In the genomic region with DNA sequence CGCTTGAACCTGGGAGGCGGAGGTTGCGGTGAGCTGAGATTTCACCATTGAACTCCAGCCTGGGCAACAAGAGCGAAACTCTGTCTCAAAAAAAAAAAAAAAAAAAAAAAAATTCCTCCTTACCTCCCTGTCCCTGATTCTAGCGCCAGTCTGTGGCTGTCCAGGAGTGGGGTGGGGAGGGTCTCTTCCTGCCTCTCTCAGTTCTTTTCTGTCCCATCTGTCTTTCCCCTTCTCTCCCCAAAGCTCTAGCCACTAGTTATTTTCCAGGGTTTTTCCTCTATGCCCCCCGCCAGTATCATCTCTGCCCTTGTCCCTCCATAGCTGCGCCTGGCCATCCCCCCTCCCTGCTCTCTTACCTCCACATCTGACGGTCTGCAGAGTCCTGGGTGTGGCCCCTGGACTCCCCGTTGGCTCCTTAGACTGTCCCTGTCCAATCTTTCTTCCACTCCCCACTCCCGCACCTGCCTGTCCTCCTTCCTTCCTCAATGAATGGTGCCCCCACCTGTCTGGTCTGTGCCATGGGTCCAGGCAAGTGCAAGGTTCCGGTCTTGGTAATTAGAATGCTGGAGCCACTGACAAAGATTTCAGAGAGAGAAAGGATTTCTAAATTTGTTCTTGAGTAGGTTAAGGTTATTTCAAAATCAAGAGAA, we compare ENCODE assay signal across 11 cellular contexts. TPM values are rescaled to one million over a fixed set of nuclear protein-coding genes. Genes with fewer than 3 reads are reported as not detected.
DNase-seq lines count a peak whose midpoint lies in the region; ATAC-seq, FAIRE-seq and TF ChIP-seq lines count a peak whose summit lies in the region.
"Had no signal": no experiment of that assay in that cellular context is flagged by ENCODE, and none has a peak within 500 bp of the region (broad histone marks: within the 10 kb centered on the region; RNA-seq: fewer than 3 reads in every experiment).

No MANE protein-coding gene starts in this region.

- TF ChIP-seq POLR2A in HepG2 (IDR thresholded peaks at IDR 0.05; ENCODE audit: insufficient read depth in 1 of 2, low read depth in 2 of 2, low read length in 2 of 2) (no peak), tibial nerve (IDR thresholded peaks at IDR 0.05) (no peak)

- H3K27me3 Mint-ChIP-seq in activated naive CD4-positive, alpha-beta T cell treated with anti-CD3 and anti-CD28 coated beads, Interleukin-2, amount 10 ng/mL, durations not matched to agents 7 days and 5 days = peaks cover 19% of the 10 kb centered on the region
- peaks cover 9% of the 10 kb centered on the region for H3K27me3 Mint-ChIP-seq in activated CD4-positive, alpha-beta memory T cell treated with anti-CD3 and anti-CD28 coated beads, Interleukin-2, amount 10 ng/mL, durations not matched to agents 7 days and 5 days

- FAIRE-seq in HepG2 (lab: Jason Lieb, UNC) = no peak

- in situ Hi-C loops in HepG2 (cut with HindIII; ENCODE audit: extremely low pct_ligation_motif_present, low pct_unique_long_range_greater_than_20kb) = no loop called here

- H3K4me3 ChIP-seq in HepG2 (replicated peaks in 1 of 3; ENCODE audit: insufficient read depth in 1 of 3, low read depth in 2 of 3, low read length in 3 of 3) = peak overlapping the region; percentile 91 to 98 (median 93); a peak in 4 of 6 replicates
- peak overlapping the region in 3 of 4 donors; percentile 68 to 92 (median 90) for H3K4me3 ChIP-seq in tibial nerve
- no peak overlapping the region for H3K4me3 ChIP-seq in right cardiac atrium (ENCODE audit: low read length)

- DNase-seq in activated naive CD4-positive, alpha-beta T cell treated with anti-CD3 and anti-CD28 coated beads, Interleukin-2, amount 10 ng/mL, durations not matched to agents 7 days and 5 days = no peak
- no peak for DNase-seq in activated naive CD4-positive, alpha-beta T cell treated with anti-CD3 and anti-CD28 coated beads, Interleukin-2, amount 50 U/mL, for 72 hours (ENCODE audit: low spot score in 2 of 2)
- no peak for DNase-seq in activated CD4-positive, alpha-beta memory T cell treated with anti-CD3 and anti-CD28 coated beads, Interleukin-2, amount 10 ng/mL, durations not matched to agents 7 days and 5 days
- no peak for DNase-seq in HepG2 (ENCODE audit: low spot score)
- DNase-seq in tibial nerve (ENCODE audit: low spot score in 2 of 2) = no peak
- DNase-seq in GF-D8 (lab: John Stamatoyannopoulos, UW) = no peak
- no peak for DNase-seq in right cardiac atrium
- DNase-seq: activated CD4-positive, CD25-positive, alpha-beta regulatory T cell; NCI-H510A treated with DMSO at 0.1 percent for 48 hours had no signal

- H3K9ac ChIP-seq in HepG2 (ENCODE audit: insufficient read depth, low read depth, low read length) = peak overlapping the region; percentile 22; the same call in 1 of the 2 replicates

- H3K9me3 ChIP-seq in HepG2 (ENCODE audit: low read length) (no peaks in the 10 kb centered on the region), tibial nerve (no peaks in the 10 kb centered on the region), right cardiac atrium (ENCODE audit: control insufficient read depth, low read length) (no peaks in the 10 kb centered on the region)

- peak; percentile 46 for TF ChIP-seq CTCF in HepG2 (CRISPR knock-in tag; IDR thresholded peaks at IDR 0.05)
- TF ChIP-seq CTCF in tibial nerve (IDR thresholded peaks at IDR 0.05) = no peak

- ATAC-seq in activated naive CD4-positive, alpha-beta T cell treated with anti-CD3 and anti-CD28 coated beads, Interleukin-2, amount 50 U/mL, for 72 hours = no peak
- ATAC-seq in HepG2 (no peak), right cardiac atrium (no peak), GM19455 (IDR thresholded peaks at IDR 0.05; ENCODE audit: unreplicated experiment) (no peak)

- POLR2A ChIA-PET in activated CD4-positive, alpha-beta memory T cell treated with anti-CD3 and anti-CD28 coated beads, Interleukin-2, amount 10 ng/mL, durations not matched to agents 7 days and 5 days (lab: Charles Lee) = interaction anchor here (1.1 to 5.6 kb wide), 15 partner anchors 7 to 456 kb away, joined by 3 to 83 read pairs (median 18); a partner anchor contains a TSS
- POLR2A ChIA-PET in HepG2 (lab: Yijun Ruan, JAX) = interaction anchor here (1.4 to 4.6 kb wide), 7 partner anchors 10 to 178 kb away, joined by 3 to 42 read pairs (median 21); a partner anchor contains a TSS

- no TSS peak for BruUV-seq in HepG2 (replicated peaks; lab: Mats Ljungman, UMichigan)

- H4K20me1 ChIP-seq in HepG2 (ENCODE audit: insufficient read depth, low read length) = 0 out of 2 replicates have a peak, but pooled peaks cover 8% of the 10 kb centered on the region

- H3K36me3 ChIP-seq in HepG2 (replicated peaks in 1 of 2; ENCODE audit: control insufficient read depth in 1 of 2, insufficient read depth in 2 of 2, low read length in 2 of 2) (no peaks in the 10 kb centered on the region), tibial nerve (no peaks in the 10 kb centered on the region)

- no peaks in the 10 kb centered on the region; a peak in 1 of 5 replicates for H3K27me3 ChIP-seq in HepG2 (ENCODE audit: control insufficient read depth in 1 of 2, insufficient read depth in 2 of 2, low read length in 2 of 2)
- peaks cover 0 to 10% of the 10 kb centered on the region in 2 donors for H3K27me3 ChIP-seq in tibial nerve
- H3K27me3 ChIP-seq in right cardiac atrium (ENCODE audit: control insufficient read depth, insufficient read depth) = no peaks in the 10 kb centered on the region

- H3K4me1 Mint-ChIP-seq in activated naive CD4-positive, alpha-beta T cell treated with anti-CD3 and anti-CD28 coated beads, Interleukin-2, amount 10 ng/mL, durations not matched to agents 7 days and 5 days = peaks cover 39% of the 10 kb centered on the region
- peaks cover 36% of the 10 kb centered on the region for H3K4me1 Mint-ChIP-seq in activated CD4-positive, alpha-beta memory T cell treated with anti-CD3 and anti-CD28 coated beads, Interleukin-2, amount 10 ng/mL, durations not matched to agents 7 days and 5 days

- TF ChIP-seq EP300 in HepG2 (IDR thresholded peaks at IDR 0.05; ENCODE audit: low read depth in 2 of 2, low read length in 2 of 2) = no peak
- TF ChIP-seq EP300 in HepG2 (CRISPR knock-in tag; IDR thresholded peaks at IDR 0.05; ENCODE audit: borderline replicate concordance) = no peak
- TF ChIP-seq EP300 in tibial nerve (IDR thresholded peaks at IDR 0.05) = no peak

- H3K27ac ChIP-seq in HepG2 (ENCODE audit: extremely low read length, insufficient read depth, low read length) = no peak overlapping the region
- peak overlapping the region in 1 of 4 donors; percentile 92 for H3K27ac ChIP-seq in tibial nerve
- H3K27ac ChIP-seq in right cardiac atrium (ENCODE audit: low read length) = no peak overlapping the region

- intact Hi-C loops in HepG2 (cut with micrococcal nuclease; ENCODE audit: unreplicated experiment) = loop anchor here (2.0 to 10.0 kb wide), 3 partner anchors 39 to 91 kb away; a partner anchor contains a TSS
- intact Hi-C loops in right cardiac atrium (cut with DNase I) = no loop called here

- peak overlapping the region; percentile 100 for H3K4me2 ChIP-seq in HepG2 (ENCODE audit: low read depth, low read length)

- peaks cover 25% of the 10 kb centered on the region for H3K36me3 Mint-ChIP-seq in activated naive CD4-positive, alpha-beta T cell treated with anti-CD3 and anti-CD28 coated beads, Interleukin-2, amount 10 ng/mL, durations not matched to agents 7 days and 5 days
- H3K36me3 Mint-ChIP-seq in activated naive CD4-positive, alpha-beta T cell treated with anti-CD3 and anti-CD28 coated beads, Interleukin-2, amount 50 U/mL, for 72 hours = no peaks in the 10 kb centered on the region
- peaks cover 22% of the 10 kb centered on the region for H3K36me3 Mint-ChIP-seq in activated CD4-positive, alpha-beta memory T cell treated with anti-CD3 and anti-CD28 coated beads, Interleukin-2, amount 10 ng/mL, durations not matched to agents 7 days and 5 days (ENCODE audit: low read depth)

- CTCF ChIA-PET in activated naive CD4-positive, alpha-beta T cell treated with anti-CD3 and anti-CD28 coated beads, Interleukin-2, amount 10 ng/mL, durations not matched to agents 7 days and 5 days (lab: Charles Lee) = interaction anchor here (0.8 to 1.9 kb wide), 3 partner anchors 8 to 105 kb away, joined by 3 to 12 read pairs (median 7); a partner anchor contains a TSS
- CTCF ChIA-PET in activated CD4-positive, alpha-beta memory T cell treated with anti-CD3 and anti-CD28 coated beads, Interleukin-2, amount 10 ng/mL, durations not matched to agents 7 days and 5 days (lab: Charles Lee) = interaction anchor here (0.7 to 4.7 kb wide), 6 partner anchors 12 to 105 kb away, joined by 3 to 33 read pairs (median 17); a partner anchor contains a TSS
- CTCF ChIA-PET in HepG2 (lab: Yijun Ruan, JAX; ENCODE audit: low intra/inter-chr PET ratio, low total read pairs) = interaction anchor here (1.4 kb wide), 1 partner anchor 409 kb away, joined by 4 read pairs; no protein-coding TSS in a partner anchor

- no peak overlapping the region for H2AFZ ChIP-seq in HepG2 (ENCODE audit: low read length)

- 20% methylated on average over 10 of the region's 11 CpGs for WGBS in HepG2 (ENCODE audit: low lambda C conversion rate)
- 81 to 94% methylated on average over 11 of the region's 11 CpGs for WGBS in tibial nerve, 2 donors
- WGBS in right cardiac atrium = 81% methylated on average over 11 of the region's 11 CpGs

- no peaks in the 10 kb centered on the region for H3K9me3 Mint-ChIP-seq in activated naive CD4-positive, alpha-beta T cell treated with anti-CD3 and anti-CD28 coated beads, Interleukin-2, amount 10 ng/mL, durations not matched to agents 7 days and 5 days
- H3K9me3 Mint-ChIP-seq in activated naive CD4-positive, alpha-beta T cell treated with anti-CD3 and anti-CD28 coated beads, Interleukin-2, amount 50 U/mL, for 72 hours = no peaks in the 10 kb centered on the region
- H3K9me3 Mint-ChIP-seq in activated CD4-positive, alpha-beta memory T cell treated with anti-CD3 and anti-CD28 coated beads, Interleukin-2, amount 10 ng/mL, durations not matched to agents 7 days and 5 days = no peaks in the 10 kb centered on the region

- H3K4me3 Mint-ChIP-seq in activated naive CD4-positive, alpha-beta T cell treated with anti-CD3 and anti-CD28 coated beads, Interleukin-2, amount 10 ng/mL, durations not matched to agents 7 days and 5 days = peak overlapping the region; percentile 96
- H3K4me3 Mint-ChIP-seq in activated CD4-positive, alpha-beta memory T cell treated with anti-CD3 and anti-CD28 coated beads, Interleukin-2, amount 10 ng/mL, durations not matched to agents 7 days and 5 days = peak overlapping the region; percentile 59

- H3K4me1 ChIP-seq in HepG2 (ENCODE audit: insufficient read depth, low read length) (peaks cover 69% of the 10 kb centered on the region), tibial nerve (peaks cover 0 to 38% (median 20%) of the 10 kb centered on the region in 4 donors), right cardiac atrium (ENCODE audit: control insufficient read depth, insufficient read depth, low read length) (peaks cover 19% of the 10 kb centered on the region)

- peaks cover 30% of the 10 kb centered on the region for H3K79me2 ChIP-seq in HepG2 (ENCODE audit: insufficient read depth, low read length)

- TF ChIP-seq RAD21 in HepG2 (CRISPR knock-in tag; IDR thresholded peaks at IDR 0.05) = no peak

- H3K27ac Mint-ChIP-seq in activated naive CD4-positive, alpha-beta T cell treated with anti-CD3 and anti-CD28 coated beads, Interleukin-2, amount 10 ng/mL, durations not matched to agents 7 days and 5 days = peak overlapping the region; percentile 42
- H3K27ac Mint-ChIP-seq in activated naive CD4-positive, alpha-beta T cell treated with anti-CD3 and anti-CD28 coated beads, Interleukin-2, amount 50 U/mL, for 72 hours = peak overlapping the region in 1 of 2 donors; percentile 85
- peak overlapping the region; percentile 72 for H3K27ac Mint-ChIP-seq in activated CD4-positive, alpha-beta memory T cell treated with anti-CD3 and anti-CD28 coated beads, Interleukin-2, amount 10 ng/mL, durations not matched to agents 7 days and 5 days

RNA-seq across cellular contexts. Expression of a gene that starts 1.6 kb away (rescaled TPM):
- total RNA-seq in activated naive CD4-positive, alpha-beta T cell treated with anti-CD3 and anti-CD28 coated beads, Interleukin-2, amount 50 U/mL, for 72 hours = 100 to 1,000 TPM in 1 of 2 donors, 10 to 100 TPM in 1; 67.8 to 115 TPM
- total RNA-seq in activated CD4-positive, alpha-beta memory T cell treated with anti-CD3 and anti-CD28 coated beads, Interleukin-2, amount 10 ng/mL, durations not matched to agents 7 days and 5 days = 100 to 1,000 TPM; 126 to 127 TPM
- 6.8 and 23.9 TPM in 2 replicates for total RNA-seq in HepG2 (2016; rRNA removed; fragmentation: Illumina TruSeq; extraction: Trizol)
- total RNA-seq in HepG2 (2016; cell fraction: cytosol; rRNA removed; fragmentation: Illumina TruSeq; extraction: Trizol; ENCODE audit: low read depth) = 8.4 and 11.8 TPM in 2 replicates
- 6.3 and 23.7 TPM in 2 replicates for total RNA-seq in HepG2 (2016; cell fraction: insoluble cytoplasmic fraction; rRNA removed; fragmentation: Illumina TruSeq; extraction: Trizol)
- 9.0 and 9.3 TPM in 2 replicates for total RNA-seq in HepG2 (2016; cell fraction: membrane; rRNA removed; fragmentation: Illumina TruSeq; extraction: Trizol)
- 45.2 and 52.0 TPM in 2 replicates for total RNA-seq in HepG2 (2016; cell fraction: nucleus; rRNA removed; fragmentation: Illumina TruSeq; extraction: Trizol)
- 53.3 and 68.4 TPM in 2 replicates for polyA plus RNA-seq in HepG2 (2011; rRNA removed)
- 12.0 and 12.6 TPM in 2 replicates for polyA plus RNA-seq in HepG2 (2011; cell fraction: cytosol; rRNA removed)
- polyA plus RNA-seq in HepG2 (2011; cell fraction: nucleus; rRNA removed) = 382 and 397 TPM in 2 replicates
- 27.8 and 32.4 TPM in 2 replicates for polyA plus RNA-seq in HepG2 (2012)
- 1.2 and 1.4 TPM in 2 replicates for polyA plus RNA-seq in HepG2 (2016; cell fraction: cytosol; fragmentation: Illumina TruSeq; extraction: Trizol; ENCODE audit: low read depth)
- polyA plus RNA-seq in HepG2 (2016; cell fraction: insoluble cytoplasmic fraction; fragmentation: Illumina TruSeq; extraction: Trizol; ENCODE audit: low read depth) = 5.6 and 6.1 TPM in 2 replicates
- polyA plus RNA-seq in HepG2 (2016; cell fraction: membrane; fragmentation: Illumina TruSeq; extraction: Trizol; ENCODE audit: low read depth) = 2.8 and 3.1 TPM in 2 replicates
- polyA plus RNA-seq in HepG2 (2016; cell fraction: nucleus; fragmentation: Illumina TruSeq; extraction: Trizol; ENCODE audit: insufficient read depth, low read depth) = 77.1 and 87.3 TPM in 2 replicates
- polyA minus RNA-seq in HepG2 (2011; rRNA and poly(A)+ RNA removed; ENCODE audit: low replicate concordance) = 69.8 and 79.8 TPM in 2 replicates
- polyA minus RNA-seq in HepG2 (2011; cell fraction: cytosol; rRNA and poly(A)+ RNA removed) = 11.9 and 15.7 TPM in 2 replicates
- polyA minus RNA-seq in HepG2 (2011; cell fraction: nucleus; rRNA and poly(A)+ RNA removed) = 124 and 138 TPM in 2 replicates
- 10 to 100 TPM; 63.2 to 91.5 (median 66.7) TPM for total RNA-seq in tibial nerve
- total RNA-seq in right cardiac atrium = 10 to 100 TPM; 32.6 to 44.4 (median 37.9) TPM
- polyA plus RNA-seq in right cardiac atrium = 29.3 TPM

RNA-seq across cellular contexts. Expression of a gene that starts 5.2 kb away (rescaled TPM):
- total RNA-seq in activated naive CD4-positive, alpha-beta T cell treated with anti-CD3 and anti-CD28 coated beads, Interleukin-2, amount 50 U/mL, for 72 hours = under 1 TPM in 1 of 2 donors, not detected in 1; 0.54 TPM
- total RNA-seq in activated CD4-positive, alpha-beta memory T cell treated with anti-CD3 and anti-CD28 coated beads, Interleukin-2, amount 10 ng/mL, durations not matched to agents 7 days and 5 days = not detected
- total RNA-seq in HepG2 (2016; rRNA removed; fragmentation: Illumina TruSeq; extraction: Trizol) (0.29 TPM in 1 of 2 replicates, not detected in the other), tibial nerve (under 1 TPM in 1 of 4 donors, not detected in 3; 0.20 TPM), right cardiac atrium (under 1 TPM; 0.24 to 0.54 (median 0.49) TPM)
- 0.20 TPM in 1 of 2 replicates, not detected in the other for total RNA-seq in HepG2 (2016; cell fraction: cytosol; rRNA removed; fragmentation: Illumina TruSeq; extraction: Trizol; ENCODE audit: low read depth)
- total RNA-seq in HepG2 (2016; cell fraction: insoluble cytoplasmic fraction; rRNA removed; fragmentation: Illumina TruSeq; extraction: Trizol) = 0.18 and 0.50 TPM in 2 replicates
- 0.09 TPM in 1 of 2 replicates, not detected in the other for total RNA-seq in HepG2 (2016; cell fraction: membrane; rRNA removed; fragmentation: Illumina TruSeq; extraction: Trizol)
- 0.22 and 0.38 TPM in 2 replicates for total RNA-seq in HepG2 (2016; cell fraction: nucleus; rRNA removed; fragmentation: Illumina TruSeq; extraction: Trizol)
- polyA plus RNA-seq in HepG2 (2011; rRNA removed) (0.79 and 1.8 TPM in 2 replicates), right cardiac atrium (0.11 TPM)
- polyA plus RNA-seq in HepG2 (2011; cell fraction: cytosol; rRNA removed) = 1.6 and 1.9 TPM in 2 replicates
- 0.68 and 0.78 TPM in 2 replicates for polyA plus RNA-seq in HepG2 (2011; cell fraction: nucleus; rRNA removed)
- polyA plus RNA-seq in HepG2 (2012) = 0.32 and 0.55 TPM in 2 replicates
- polyA plus RNA-seq in HepG2 (2016; cell fraction: cytosol; fragmentation: Illumina TruSeq; extraction: Trizol; ENCODE audit: low read depth) = not detected in 2 replicates
- 0.14 TPM in 1 of 2 replicates, not detected in the other for polyA plus RNA-seq in HepG2 (2016; cell fraction: insoluble cytoplasmic fraction; fragmentation: Illumina TruSeq; extraction: Trizol; ENCODE audit: low read depth)
- 0.11 TPM in 1 of 2 replicates, not detected in the other for polyA plus RNA-seq in HepG2 (2016; cell fraction: membrane; fragmentation: Illumina TruSeq; extraction: Trizol; ENCODE audit: low read depth)
- 0.28 and 0.51 TPM in 2 replicates for polyA plus RNA-seq in HepG2 (2016; cell fraction: nucleus; fragmentation: Illumina TruSeq; extraction: Trizol; ENCODE audit: insufficient read depth, low read depth)
- 0.12 TPM in 1 of 2 replicates, not detected in the other for polyA minus RNA-seq in HepG2 (2011; rRNA and poly(A)+ RNA removed; ENCODE audit: low replicate concordance)
- 0.49 and 0.53 TPM in 2 replicates for polyA minus RNA-seq in HepG2 (2011; cell fraction: cytosol; rRNA and poly(A)+ RNA removed)
- polyA minus RNA-seq in HepG2 (2011; cell fraction: nucleus; rRNA and poly(A)+ RNA removed) = 0.52 and 0.99 TPM in 2 replicates

RNA-seq across cellular contexts. Expression of a gene that starts 40.3 kb away (rescaled TPM):
- 100 to 1,000 TPM; 114 to 129 TPM for total RNA-seq in activated naive CD4-positive, alpha-beta T cell treated with anti-CD3 and anti-CD28 coated beads, Interleukin-2, amount 50 U/mL, for 72 hours
- 100 to 1,000 TPM; 101 to 105 TPM for total RNA-seq in activated CD4-positive, alpha-beta memory T cell treated with anti-CD3 and anti-CD28 coated beads, Interleukin-2, amount 10 ng/mL, durations not matched to agents 7 days and 5 days
- total RNA-seq in HepG2 (2016; rRNA removed; fragmentation: Illumina TruSeq; extraction: Trizol) = 47.8 and 49.5 TPM in 2 replicates
- 8.2 and 9.6 TPM in 2 replicates for total RNA-seq in HepG2 (2016; cell fraction: cytosol; rRNA removed; fragmentation: Illumina TruSeq; extraction: Trizol; ENCODE audit: low read depth)
- 45.9 and 51.2 TPM in 2 replicates for total RNA-seq in HepG2 (2016; cell fraction: insoluble cytoplasmic fraction; rRNA removed; fragmentation: Illumina TruSeq; extraction: Trizol)
- 16.1 and 17.9 TPM in 2 replicates for total RNA-seq in HepG2 (2016; cell fraction: membrane; rRNA removed; fragmentation: Illumina TruSeq; extraction: Trizol)
- 31.1 and 42.8 TPM in 2 replicates for total RNA-seq in HepG2 (2016; cell fraction: nucleus; rRNA removed; fragmentation: Illumina TruSeq; extraction: Trizol)
- 47.2 and 54.2 TPM in 2 replicates for polyA plus RNA-seq in HepG2 (2011; rRNA removed)
- polyA plus RNA-seq in HepG2 (2011; cell fraction: cytosol; rRNA removed) = 25.8 and 40.7 TPM in 2 replicates
- polyA plus RNA-seq in HepG2 (2011; cell fraction: nucleus; rRNA removed) = 98.0 and 106 TPM in 2 replicates
- polyA plus RNA-seq in HepG2 (2012) = 29.7 and 35.8 TPM in 2 replicates
- polyA plus RNA-seq in HepG2 (2016; cell fraction: cytosol; fragmentation: Illumina TruSeq; extraction: Trizol; ENCODE audit: low read depth) = 3.9 and 4.7 TPM in 2 replicates
- polyA plus RNA-seq in HepG2 (2016; cell fraction: insoluble cytoplasmic fraction; fragmentation: Illumina TruSeq; extraction: Trizol; ENCODE audit: low read depth) = 51.7 and 55.3 TPM in 2 replicates
- polyA plus RNA-seq in HepG2 (2016; cell fraction: membrane; fragmentation: Illumina TruSeq; extraction: Trizol; ENCODE audit: low read depth) = 8.9 and 9.2 TPM in 2 replicates
- polyA plus RNA-seq in HepG2 (2016; cell fraction: nucleus; fragmentation: Illumina TruSeq; extraction: Trizol; ENCODE audit: insufficient read depth, low read depth) = 87.0 and 102 TPM in 2 replicates
- 56.1 and 62.6 TPM in 2 replicates for polyA minus RNA-seq in HepG2 (2011; rRNA and poly(A)+ RNA removed; ENCODE audit: low replicate concordance)
- polyA minus RNA-seq in HepG2 (2011; cell fraction: cytosol; rRNA and poly(A)+ RNA removed) = 13.5 and 15.9 TPM in 2 replicates
- polyA minus RNA-seq in HepG2 (2011; cell fraction: nucleus; rRNA and poly(A)+ RNA removed) = 14.4 and 15.9 TPM in 2 replicates
- 10 to 100 TPM; 54.2 to 80.8 (median 59.0) TPM for total RNA-seq in tibial nerve
- total RNA-seq in right cardiac atrium = 10 to 100 TPM; 57.4 to 72.0 (median 62.3) TPM
- polyA plus RNA-seq in right cardiac atrium = 76.9 TPM

RNA-seq across cellular contexts. Expression of a gene that starts 57.3 kb away (rescaled TPM):
- total RNA-seq in activated naive CD4-positive, alpha-beta T cell treated with anti-CD3 and anti-CD28 coated beads, Interleukin-2, amount 50 U/mL, for 72 hours = not detected
- total RNA-seq in activated CD4-positive, alpha-beta memory T cell treated with anti-CD3 and anti-CD28 coated beads, Interleukin-2, amount 10 ng/mL, durations not matched to agents 7 days and 5 days = not detected
- 0.13 and 0.15 TPM in 2 replicates for total RNA-seq in HepG2 (2016; rRNA removed; fragmentation: Illumina TruSeq; extraction: Trizol)
- not detected in 2 replicates for total RNA-seq in HepG2 (2016; cell fraction: cytosol; rRNA removed; fragmentation: Illumina TruSeq; extraction: Trizol; ENCODE audit: low read depth)
- 0.11 TPM in 1 of 2 replicates, not detected in the other for total RNA-seq in HepG2 (2016; cell fraction: insoluble cytoplasmic fraction; rRNA removed; fragmentation: Illumina TruSeq; extraction: Trizol)
- total RNA-seq in HepG2 (2016; cell fraction: membrane; rRNA removed; fragmentation: Illumina TruSeq; extraction: Trizol) = not detected in 2 replicates
- 0.28 TPM in 1 of 2 replicates, not detected in the other for total RNA-seq in HepG2 (2016; cell fraction: nucleus; rRNA removed; fragmentation: Illumina TruSeq; extraction: Trizol)
- 0.33 and 0.42 TPM in 2 replicates for polyA plus RNA-seq in HepG2 (2011; rRNA removed)
- polyA plus RNA-seq in HepG2 (2011; cell fraction: cytosol; rRNA removed) = 0.42 and 0.65 TPM in 2 replicates
- 0.16 and 0.28 TPM in 2 replicates for polyA plus RNA-seq in HepG2 (2011; cell fraction: nucleus; rRNA removed)
- polyA plus RNA-seq in HepG2 (2012) = 0.29 and 0.47 TPM in 2 replicates
- not detected in 2 replicates for polyA plus RNA-seq in HepG2 (2016; cell fraction: cytosol; fragmentation: Illumina TruSeq; extraction: Trizol; ENCODE audit: low read depth)
- polyA plus RNA-seq in HepG2 (2016; cell fraction: insoluble cytoplasmic fraction; fragmentation: Illumina TruSeq; extraction: Trizol; ENCODE audit: low read depth) = not detected in 2 replicates
- polyA plus RNA-seq in HepG2 (2016; cell fraction: membrane; fragmentation: Illumina TruSeq; extraction: Trizol; ENCODE audit: low read depth) = 0.08 TPM in 1 of 2 replicates, not detected in the other
- polyA plus RNA-seq in HepG2 (2016; cell fraction: nucleus; fragmentation: Illumina TruSeq; extraction: Trizol; ENCODE audit: insufficient read depth, low read depth) = not detected in 2 replicates
- 0.28 TPM in 1 of 2 replicates, not detected in the other for polyA minus RNA-seq in HepG2 (2011; rRNA and poly(A)+ RNA removed; ENCODE audit: low replicate concordance)
- polyA minus RNA-seq in HepG2 (2011; cell fraction: cytosol; rRNA and poly(A)+ RNA removed) = not detected in 2 replicates
- not detected in 2 replicates for polyA minus RNA-seq in HepG2 (2011; cell fraction: nucleus; rRNA and poly(A)+ RNA removed)
- total RNA-seq in tibial nerve = not detected
- total RNA-seq in right cardiac atrium = 1 to 10 TPM in 3 of 4 donors, under 1 TPM in 1; 0.60 to 2.1 (median 1.1) TPM
- 0.59 TPM for polyA plus RNA-seq in right cardiac atrium
- polyA plus RNA-seq: BJ had no signal
